Comparison of ENCODE assay signal across 8 cellular contexts in the genomic region with DNA sequence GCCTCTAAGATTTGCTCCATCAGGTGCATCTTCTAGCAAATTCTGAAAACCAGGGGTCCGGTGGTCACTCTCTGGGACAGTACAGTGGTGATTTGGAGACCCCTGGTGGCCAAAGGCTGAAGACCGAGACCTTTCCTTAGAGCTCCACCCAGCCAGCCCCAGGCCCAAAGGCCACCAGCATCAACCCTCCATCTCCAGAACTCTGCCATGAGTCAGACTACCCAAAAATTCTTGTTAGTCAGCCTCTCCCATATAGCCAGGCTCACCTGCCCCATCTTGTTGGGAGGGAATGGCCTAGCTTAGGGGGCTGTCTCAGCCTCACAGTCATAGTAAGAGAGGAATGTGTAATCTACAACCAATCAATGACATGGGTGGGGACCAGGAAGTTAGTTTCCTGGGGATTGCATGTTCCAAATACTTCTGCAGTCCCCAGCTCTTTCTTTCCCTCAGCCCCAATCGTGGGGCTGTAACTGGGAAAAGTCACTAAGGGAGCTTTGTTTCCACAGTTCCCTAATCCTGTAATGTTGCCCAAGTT. TPM values are rescaled to one million over a fixed set of nuclear protein-coding genes. Genes with fewer than 3 reads are reported as not detected.
A peak's percentile ranks its signal among the peaks of the same experiment; 100 is the strongest.
DNase-seq lines count a peak whose midpoint lies in the region; ATAC-seq and TF ChIP-seq lines count a peak whose summit lies in the region.

No MANE protein-coding gene starts in this region.

- H3K18ac ChIP-seq in trophoblast cell (ENCODE audit: low read length) = no peak overlapping the region

- peak; percentile 83 for TF ChIP-seq CTCF in glutamatergic neuron (IDR thresholded peaks at IDR 0.05; ENCODE audit: partially characterized antibody, unreplicated experiment)

- H3K4ac ChIP-seq in trophoblast cell (ENCODE audit: low read depth, low read length) = no peak overlapping the region

- no peak overlapping the region for H2BK12ac ChIP-seq in trophoblast cell (ENCODE audit: low read length)

- H2AFZ ChIP-seq in trophoblast cell (ENCODE audit: insufficient read depth, low read length, poor library complexity) = no peak overlapping the region

- peaks cover 12 to 22% of the 10 kb centered on the region in 2 experiments for H3K36me3 ChIP-seq in trophoblast cell (ENCODE audit: control insufficient read depth in 1 of 2, insufficient read depth in 2 of 2, low read length in 2 of 2)

- H2BK120ac ChIP-seq in trophoblast cell (ENCODE audit: insufficient read depth, low read length, poor library complexity) = no peak overlapping the region

- no peak overlapping the region for H4K8ac ChIP-seq in trophoblast cell (ENCODE audit: low read depth, low read length)

- H3K4me3 ChIP-seq in trophoblast cell (ENCODE audit: low read depth, low read length) = no peak overlapping the region

- no peak overlapping the region for H3K14ac ChIP-seq in trophoblast cell (ENCODE audit: low read length)

- no peaks in the 10 kb centered on the region for H3K27me3 Mint-ChIP-seq in activated CD4-positive, alpha-beta T cell treated with anti-CD3 and anti-CD28 coated beads, Interleukin-2, amount 10 ng/mL, durations not matched to agents 7 days and 5 days
- H3K27me3 Mint-ChIP-seq in activated T-helper 17 cell treated with anti-CD3 and anti-CD28 coated beads, Interleukin-2, amount 50 U/mL, for 72 hours = no peaks in the 10 kb centered on the region
- peaks cover 4% of the 10 kb centered on the region for H3K27me3 Mint-ChIP-seq in glutamatergic neuron (ENCODE audit: unreplicated experiment)

- H4K12ac ChIP-seq in trophoblast cell (ENCODE audit: low read depth, low read length) = no peak overlapping the region

- no peak overlapping the region for H2BK5ac ChIP-seq in trophoblast cell (ENCODE audit: low read depth, low read length, poor library complexity)

- no peak overlapping the region for H3K27ac ChIP-seq in trophoblast cell (ENCODE audit: low read depth, low read length)

- peaks cover 15% of the 10 kb centered on the region for H3K36me3 Mint-ChIP-seq in activated CD4-positive, alpha-beta T cell treated with anti-CD3 and anti-CD28 coated beads, Interleukin-2, amount 10 ng/mL, durations not matched to agents 7 days and 5 days (ENCODE audit: low read depth)
- peaks cover 39% of the 10 kb centered on the region for H3K36me3 Mint-ChIP-seq in activated T-helper 17 cell treated with anti-CD3 and anti-CD28 coated beads, Interleukin-2, amount 50 U/mL, for 72 hours (ENCODE audit: low read depth)
- H3K36me3 Mint-ChIP-seq in glutamatergic neuron (ENCODE audit: unreplicated experiment) = no peaks in the 10 kb centered on the region

- WGBS in trophoblast cell (ENCODE audit: extremely low coverage, insufficient coverage, insufficient read length) = no CpG with 5 or more reads among the region's 3 CpGs

- no peak overlapping the region for H3K4me2 ChIP-seq in trophoblast cell (ENCODE audit: low read length)

- H3K4me1 Mint-ChIP-seq in activated CD4-positive, alpha-beta T cell treated with anti-CD3 and anti-CD28 coated beads, Interleukin-2, amount 10 ng/mL, durations not matched to agents 7 days and 5 days = peaks cover 11% of the 10 kb centered on the region
- H3K4me1 Mint-ChIP-seq in activated T-helper 17 cell treated with anti-CD3 and anti-CD28 coated beads, Interleukin-2, amount 50 U/mL, for 72 hours = peaks cover 6% of the 10 kb centered on the region
- no peaks in the 10 kb centered on the region for H3K4me1 Mint-ChIP-seq in glutamatergic neuron (ENCODE audit: low read depth, unreplicated experiment)

- POLR2A ChIA-PET in activated CD4-positive, alpha-beta T cell treated with anti-CD3 and anti-CD28 coated beads, Interleukin-2, amount 10 ng/mL, durations not matched to agents 7 days and 5 days (lab: Charles Lee) = no interaction called here

- no peaks in the 10 kb centered on the region for H3K27me3 ChIP-seq in trophoblast cell (ENCODE audit: insufficient read depth, low read length)

- no peak overlapping the region for H3K9ac ChIP-seq in trophoblast cell (ENCODE audit: low read length)

- H3K23ac ChIP-seq in trophoblast cell (ENCODE audit: low read length) = no peak overlapping the region

- H3K4me1 ChIP-seq in trophoblast cell (ENCODE audit: control insufficient read depth in 1 of 2, insufficient read depth in 2 of 2, low read length in 2 of 2) = peaks cover 0 to 10% of the 10 kb centered on the region in 2 experiments

- no peak overlapping the region for H3K4me3 Mint-ChIP-seq in activated CD4-positive, alpha-beta T cell treated with anti-CD3 and anti-CD28 coated beads, Interleukin-2, amount 10 ng/mL, durations not matched to agents 7 days and 5 days
- H3K4me3 Mint-ChIP-seq in activated T-helper 17 cell treated with anti-CD3 and anti-CD28 coated beads, Interleukin-2, amount 50 U/mL, for 72 hours = no peak overlapping the region
- no peak overlapping the region for H3K4me3 Mint-ChIP-seq in glutamatergic neuron (ENCODE audit: unreplicated experiment)

- CTCF ChIA-PET in activated CD4-positive, alpha-beta T cell treated with anti-CD3 and anti-CD28 coated beads, Interleukin-2, amount 10 ng/mL, durations not matched to agents 7 days and 5 days (lab: Charles Lee) = interaction anchor here (0.6 to 4.5 kb wide), 15 partner anchors 10 to 225 kb away, joined by 3 to 27 read pairs (median 4); a partner anchor contains a TSS

- H3K9me3 ChIP-seq in trophoblast cell (ENCODE audit: insufficient read depth, low read depth, low read length) = no peaks in the 10 kb centered on the region

- H3K27ac Mint-ChIP-seq in activated CD4-positive, alpha-beta T cell treated with anti-CD3 and anti-CD28 coated beads, Interleukin-2, amount 10 ng/mL, durations not matched to agents 7 days and 5 days = no peak overlapping the region
- H3K27ac Mint-ChIP-seq in activated T-helper 17 cell treated with anti-CD3 and anti-CD28 coated beads, Interleukin-2, amount 50 U/mL, for 72 hours = peak overlapping the region; percentile 72
- no peak overlapping the region for H3K27ac Mint-ChIP-seq in glutamatergic neuron (ENCODE audit: unreplicated experiment)

- no peaks in the 10 kb centered on the region for H3K79me2 ChIP-seq in trophoblast cell (ENCODE audit: control insufficient read depth, insufficient read depth, low read length, poor library complexity)

- DNase-seq in activated CD4-positive, alpha-beta T cell treated with anti-CD3 and anti-CD28 coated beads, Interleukin-2, amount 10 ng/mL, durations not matched to agents 7 days and 5 days = peak; percentile 46
- DNase-seq in activated CD4-positive, alpha-beta T cell treated with anti-CD3 and anti-CD28 coated beads for 1 hour = no peak
- DNase-seq in NCI-H146 treated with DMSO at 0.1 percent for 48 hours (lab: John Stamatoyannopoulos, UW; ENCODE audit: unreplicated experiment) (peak; percentile 15), glutamatergic neuron (peak; percentile 83), trophoblast cell (peak; percentile 72 to 82), GOT3 (lab: John Stamatoyannopoulos, UW) (no peak)

- no peaks in the 10 kb centered on the region for H3K9me3 Mint-ChIP-seq in activated CD4-positive, alpha-beta T cell treated with anti-CD3 and anti-CD28 coated beads, Interleukin-2, amount 10 ng/mL, durations not matched to agents 7 days and 5 days
- no peaks in the 10 kb centered on the region for H3K9me3 Mint-ChIP-seq in activated T-helper 17 cell treated with anti-CD3 and anti-CD28 coated beads, Interleukin-2, amount 50 U/mL, for 72 hours
- H3K9me3 Mint-ChIP-seq in glutamatergic neuron (ENCODE audit: unreplicated experiment) = no peaks in the 10 kb centered on the region

- H4K91ac ChIP-seq in trophoblast cell (ENCODE audit: low read depth, low read length) = no peak overlapping the region

- no peak overlapping the region for H2AK5ac ChIP-seq in trophoblast cell (ENCODE audit: low read length)

- H3K79me1 ChIP-seq in trophoblast cell (ENCODE audit: low read length) = no peaks in the 10 kb centered on the region

- ATAC-seq in activated T-helper 17 cell treated with anti-CD3 and anti-CD28 coated beads, Interleukin-2, amount 50 U/mL, for 72 hours (replicated peaks) = peak; percentile 76
- no peak for ATAC-seq in GM18907 (IDR thresholded peaks at IDR 0.05; ENCODE audit: unreplicated experiment)

RNA-seq across cellular contexts. Expression of a gene that starts 9.8 kb away (rescaled TPM):
- total RNA-seq in activated CD4-positive, alpha-beta T cell treated with anti-CD3 and anti-CD28 coated beads, Interleukin-2, amount 10 ng/mL, durations not matched to agents 7 days and 5 days = not detected
- under 1 TPM in 1 of 2 donors, not detected in 1; 0.08 TPM for total RNA-seq in activated T-helper 17 cell treated with anti-CD3 and anti-CD28 coated beads, Interleukin-2, amount 50 U/mL, for 72 hours
- total RNA-seq in glutamatergic neuron (ENCODE audit: unreplicated experiment) = not detected
- polyA plus RNA-seq in trophoblast cell (2013) = 0.25 and 0.27 TPM in 2 replicates

RNA-seq across cellular contexts. Expression of a gene that starts 14.4 kb away (rescaled TPM):
- 10 to 100 TPM; 57.5 to 59.3 TPM for total RNA-seq in activated CD4-positive, alpha-beta T cell treated with anti-CD3 and anti-CD28 coated beads, Interleukin-2, amount 10 ng/mL, durations not matched to agents 7 days and 5 days
- 10 to 100 TPM; 47.8 to 72.6 TPM for total RNA-seq in activated T-helper 17 cell treated with anti-CD3 and anti-CD28 coated beads, Interleukin-2, amount 50 U/mL, for 72 hours
- total RNA-seq in glutamatergic neuron (ENCODE audit: unreplicated experiment) = 30.0 TPM
- polyA plus RNA-seq in trophoblast cell (2013) = 62.9 and 66.9 TPM in 2 replicates

RNA-seq across cellular contexts. Expression of a gene that starts 21.1 kb away (rescaled TPM):
- 100 to 1,000 TPM; 209 to 226 TPM for total RNA-seq in activated CD4-positive, alpha-beta T cell treated with anti-CD3 and anti-CD28 coated beads, Interleukin-2, amount 10 ng/mL, durations not matched to agents 7 days and 5 days
- total RNA-seq in activated T-helper 17 cell treated with anti-CD3 and anti-CD28 coated beads, Interleukin-2, amount 50 U/mL, for 72 hours = 100 to 1,000 TPM in 1 of 2 donors, 10 to 100 TPM in 1; 97.9 to 164 TPM
- 152 TPM for total RNA-seq in glutamatergic neuron (ENCODE audit: unreplicated experiment)
- polyA plus RNA-seq in trophoblast cell (2013) = 96.6 and 97.6 TPM in 2 replicates

RNA-seq across cellular contexts. Expression of a gene that starts 46.2 kb away (rescaled TPM):
- total RNA-seq in activated CD4-positive, alpha-beta T cell treated with anti-CD3 and anti-CD28 coated beads, Interleukin-2, amount 10 ng/mL, durations not matched to agents 7 days and 5 days = 10 to 100 TPM; 27.2 to 29.5 TPM
- 10 to 100 TPM; 50.0 to 50.8 TPM for total RNA-seq in activated T-helper 17 cell treated with anti-CD3 and anti-CD28 coated beads, Interleukin-2, amount 50 U/mL, for 72 hours
- total RNA-seq in glutamatergic neuron (ENCODE audit: unreplicated experiment) = 16.8 TPM
- polyA plus RNA-seq in trophoblast cell (2013) = 14.7 and 16.2 TPM in 2 replicates

RNA-seq across cellular contexts. Expression of a gene that starts 51.0 kb away (rescaled TPM):
- not detected for total RNA-seq in activated CD4-positive, alpha-beta T cell treated with anti-CD3 and anti-CD28 coated beads, Interleukin-2, amount 10 ng/mL, durations not matched to agents 7 days and 5 days
- under 1 TPM; 0.26 to 0.64 TPM for total RNA-seq in activated T-helper 17 cell treated with anti-CD3 and anti-CD28 coated beads, Interleukin-2, amount 50 U/mL, for 72 hours
- 1.6 TPM for total RNA-seq in glutamatergic neuron (ENCODE audit: unreplicated experiment)
- 0.36 and 0.49 TPM in 2 replicates for polyA plus RNA-seq in trophoblast cell (2013)

Comparison
In these comparisons a context has a peak if more than half of its experiments do, and no peak if none do; other contexts are left out.
1. DNase-seq: peak in activated CD4-positive, alpha-beta T cell treated with anti-CD3 and anti-CD28 coated beads, Interleukin-2, amount 10 ng/mL, durations not matched to agents 7 days and 5 days (single experiment), NCI-H146 treated with DMSO at 0.1 percent for 48 hours (single experiment), glutamatergic neuron (single experiment) and trophoblast cell (2 of 2); none in activated CD4-positive, alpha-beta T cell treated with anti-CD3 and anti-CD28 coated beads for 1 hour (single experiment) and GOT3 (single experiment).